In the genomic region with DNA sequence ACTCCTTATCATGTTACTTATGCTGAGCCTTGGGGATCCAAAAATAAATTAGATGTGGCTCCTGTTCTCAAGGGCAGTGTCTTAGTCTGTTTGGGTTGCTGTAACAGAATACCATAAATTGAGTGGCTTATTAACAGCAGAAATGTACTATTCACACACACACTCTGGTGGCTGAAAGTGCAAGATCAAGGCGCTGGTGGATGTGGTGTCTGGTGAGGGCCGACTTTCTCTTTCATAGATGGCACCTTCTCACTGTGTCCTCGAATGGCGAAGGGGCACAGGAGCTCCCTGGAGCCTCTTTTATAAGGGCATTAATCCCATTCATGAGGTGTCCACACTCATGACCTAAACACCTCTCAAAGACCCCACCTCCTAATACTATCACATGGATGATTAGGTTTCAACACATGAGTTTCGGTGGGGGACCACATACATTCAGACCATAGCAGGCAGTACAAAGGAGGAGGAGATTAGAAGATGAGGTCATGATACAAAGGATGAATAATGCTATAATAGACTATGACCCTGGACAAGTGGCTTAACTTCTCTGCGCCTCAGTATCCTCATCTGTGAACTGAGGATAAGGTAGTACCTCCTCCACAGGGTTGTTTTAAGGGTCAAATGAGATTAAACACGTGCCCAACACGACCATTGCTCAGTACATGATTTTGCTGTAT, we compare ENCODE assay signal across 30 cellular contexts.
"Had no signal": no experiment of that assay in that cellular context is flagged by ENCODE, and none has a peak within 500 bp of the region (broad histone marks: within the 10 kb centered on the region; RNA-seq: fewer than 3 reads in every experiment).

No MANE protein-coding gene starts in this region.

- H3K27me3 ChIP-seq: SJSA1 had no signal

- H3K4me1 Mint-ChIP-seq: activated CD4-positive, alpha-beta T cell treated with anti-CD3 and anti-CD28 coated beads for 36 hours; activated CD4-positive, alpha-beta T cell treated with anti-CD3 and anti-CD28 coated beads, Interleukin-2, amount 10 ng/mL, durations not matched to agents 7 days and 5 days; activated naive CD4-positive, alpha-beta T cell treated with anti-CD3 and anti-CD28 coated beads, Interleukin-2, amount 10 ng/mL, durations not matched to agents 7 days and 5 days; activated naive CD8-positive, alpha-beta T cell treated with anti-CD3 and anti-CD28 coated beads, Interleukin-2, amount 50 U/mL, for 24 hours had no signal

- H3K36me3 Mint-ChIP-seq: activated naive CD4-positive, alpha-beta T cell treated with anti-CD3 and anti-CD28 coated beads, Interleukin-2, amount 10 ng/mL, durations not matched to agents 7 days and 5 days; activated naive CD8-positive, alpha-beta T cell; brain; WTC11 had no signal

- H3K4me3 ChIP-seq: SJSA1 had no signal

- H3K4me3 Mint-ChIP-seq: activated CD4-positive, alpha-beta T cell treated with anti-CD3 and anti-CD28 coated beads for 36 hours; activated CD4-positive, alpha-beta T cell treated with anti-CD3 and anti-CD28 coated beads, Interleukin-2, amount 10 ng/mL, durations not matched to agents 7 days and 5 days; activated CD8-positive, alpha-beta T cell treated with anti-CD3 and anti-CD28 coated beads, Interleukin-2, amount 10 ng/mL, durations not matched to agents 7 days and 5 days; activated naive CD4-positive, alpha-beta T cell treated with anti-CD3 and anti-CD28 coated beads, Interleukin-2, amount 10 ng/mL, durations not matched to agents 7 days and 5 days; activated naive CD8-positive, alpha-beta T cell; activated naive CD8-positive, alpha-beta T cell treated with anti-CD3 and anti-CD28 coated beads, Interleukin-2, amount 50 U/mL, for 24 hours; brain; T-helper 1 cell treated with Interleukin-12 subunit alpha and Interleukin-12 subunit beta and Interleukin-4 antibody, amounts not matched to agents 30 μg/mL and 1 μg/mL, for 36 hours; T-helper 2 cell treated with Interferon-gamma antibody and Interleukin-4, amounts not matched to agents 5 μg/mL and 100 μg/mL, for 36 hours; WTC11 had no signal

- H3K27ac Mint-ChIP-seq: activated CD4-positive, alpha-beta T cell treated with anti-CD3 and anti-CD28 coated beads for 36 hours; activated CD4-positive, alpha-beta T cell treated with anti-CD3 and anti-CD28 coated beads, Interleukin-2, amount 10 ng/mL, durations not matched to agents 7 days and 5 days; activated CD8-positive, alpha-beta T cell treated with anti-CD3 and anti-CD28 coated beads, Interleukin-2, amount 10 ng/mL, durations not matched to agents 7 days and 5 days; activated naive CD4-positive, alpha-beta T cell treated with anti-CD3 and anti-CD28 coated beads, Interleukin-2, amount 10 ng/mL, durations not matched to agents 7 days and 5 days; activated naive CD8-positive, alpha-beta T cell; activated naive CD8-positive, alpha-beta T cell treated with anti-CD3 and anti-CD28 coated beads, Interleukin-2, amount 50 U/mL, for 24 hours; T-helper 1 cell treated with Interleukin-12 subunit alpha and Interleukin-12 subunit beta and Interleukin-4 antibody, amounts not matched to agents 30 μg/mL and 1 μg/mL, for 36 hours; T-helper 2 cell treated with Interferon-gamma antibody and Interleukin-4, amounts not matched to agents 5 μg/mL and 100 μg/mL, for 36 hours; WTC11 had no signal

- H3K4me2 ChIP-seq: SK-N-SH had no signal

- H3K9me3 ChIP-seq: SJSA1, SK-N-SH had no signal

- H3K27ac ChIP-seq: SJSA1 had no signal

- H3K9ac ChIP-seq: SK-N-SH had no signal

- H3K4me1 ChIP-seq: SJSA1 had no signal

- FAIRE-seq: bronchial epithelial cell had no signal

- ATAC-seq: activated CD4-positive, alpha-beta T cell treated with anti-CD3 and anti-CD28 coated beads for 36 hours; activated CD4-positive, CD25-positive, alpha-beta regulatory T cell treated with anti-CD3 and anti-CD28 coated beads, Interleukin-2, amount 50 U/mL, for 24 hours; activated CD8-positive, alpha-beta T cell treated with anti-CD3 and anti-CD28 coated beads, Interleukin-2, amount 10 ng/mL, durations not matched to agents 7 days and 5 days; activated naive CD8-positive, alpha-beta T cell treated with anti-CD3 and anti-CD28 coated beads, Interleukin-2, amount 50 U/mL, for 24 hours; Panc1; WTC11 had no signal

- H3K36me3 ChIP-seq: SJSA1 had no signal

- DNase-seq: activated CD4-positive, alpha-beta T cell treated with anti-CD3 and anti-CD28 coated beads for 36 hours; activated CD4-positive, alpha-beta T cell treated with anti-CD3 and anti-CD28 coated beads, Interleukin-2, amount 10 ng/mL, durations not matched to agents 7 days and 5 days; activated CD4-positive, alpha-beta T cell treated with anti-CD3 and anti-CD28 coated beads, Interleukin-2, amount 50 U/mL, for 48 hours; activated CD8-positive, alpha-beta memory T cell treated with anti-CD3 and anti-CD28 coated beads, Interleukin-2, amount 50 U/mL, for 48 hours; activated CD8-positive, alpha-beta T cell treated with anti-CD3 and anti-CD28 coated beads, Interleukin-2, amount 10 ng/mL, durations not matched to agents 7 days and 5 days; activated effector memory CD4-positive, alpha-beta T cell treated with Interleukin-2 at 50 U/mL for 16 hours; activated naive CD4-positive, alpha-beta T cell treated with anti-CD3 and anti-CD28 coated beads, Interleukin-2, amount 10 ng/mL, durations not matched to agents 7 days and 5 days; activated naive CD8-positive, alpha-beta T cell treated with anti-CD3 and anti-CD28 coated beads, Interleukin-2, amount 50 U/mL, for 24 hours; activated T-cell treated with anti-CD3 and anti-CD28 coated beads, Interleukin-2, amount 50 U/mL, for 48 hours; NCI-H1092 treated with DMSO at 0.1 percent for 48 hours; NCI-H1417; NCI-H146; NCI-H187; NCI-H2029 treated with DMSO at 0.1 percent for 48 hours; NCI-H226; NCI-H446 treated with DMSO at 0.1 percent for 48 hours; NCI-H524; NCI-H69; NCI-H82; SHP77; SK-N-SH had no signal

- H3K9me3 Mint-ChIP-seq: activated CD4-positive, alpha-beta T cell treated with anti-CD3 and anti-CD28 coated beads, Interleukin-2, amount 10 ng/mL, durations not matched to agents 7 days and 5 days; activated naive CD4-positive, alpha-beta T cell treated with anti-CD3 and anti-CD28 coated beads, Interleukin-2, amount 10 ng/mL, durations not matched to agents 7 days and 5 days; activated naive CD8-positive, alpha-beta T cell treated with anti-CD3 and anti-CD28 coated beads, Interleukin-2, amount 50 U/mL, for 24 hours; T-helper 1 cell treated with Interleukin-12 subunit alpha and Interleukin-12 subunit beta and Interleukin-4 antibody, amounts not matched to agents 30 μg/mL and 1 μg/mL, for 36 hours; T-helper 2 cell treated with Interferon-gamma antibody and Interleukin-4, amounts not matched to agents 5 μg/mL and 100 μg/mL, for 36 hours; WTC11 had no signal
